9 cellular contexts compared by ENCODE assay signal in the genomic region with DNA sequence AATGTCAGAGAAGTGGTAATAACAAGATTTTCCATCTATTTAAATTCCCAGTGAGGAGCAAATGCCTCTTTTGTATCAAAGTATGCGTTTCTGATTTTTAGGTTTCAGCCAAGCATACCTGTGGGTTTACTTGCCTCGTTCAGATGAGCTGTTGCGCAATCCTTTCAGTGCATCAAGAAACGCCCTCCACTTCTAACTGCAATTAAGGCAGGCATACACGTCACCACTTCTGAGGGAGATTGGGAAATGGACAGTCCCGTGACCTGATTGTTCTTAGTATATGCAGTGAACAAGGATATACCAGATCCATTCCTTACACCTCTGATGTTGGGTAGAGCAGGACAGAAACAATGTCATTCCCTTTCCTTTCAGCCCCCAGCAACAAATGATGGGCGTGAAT.
A peak's percentile ranks its signal among the peaks of the same experiment; 100 is the strongest.
DNase-seq lines count a peak whose midpoint lies in the region; ATAC-seq, FAIRE-seq and TF ChIP-seq lines count a peak whose summit lies in the region.
"Had no signal": no experiment of that assay in that cellular context is flagged by ENCODE, and none has a peak within 500 bp of the region (broad histone marks: within the 10 kb centered on the region; RNA-seq: fewer than 3 reads in every experiment).

No MANE protein-coding gene starts in this region.

- H3K36me3 ChIP-seq in right atrium auricular region = peaks cover 28% of the 10 kb centered on the region

- TF ChIP-seq CTCF in right atrium auricular region (IDR thresholded peaks at IDR 0.05) = no peak

- DNase-seq in Right ventricle myocardium inferior (ENCODE audit: missing footprints) (no peak), right atrium auricular region (ENCODE audit: low spot score) (no peak), SW480 (ENCODE audit: low spot score) (peak; percentile 87), glomerular visceral epithelial cell (ENCODE audit: extremely low spot score) (peak; percentile 28), urothelium cell line (ENCODE audit: low spot score) (peak; percentile 37), G401 (ENCODE audit: low spot score) (no peak), mesenteric fat pad (ENCODE audit: low spot score) (no peak)
- DNase-seq: activated CD4-positive, CD25-positive, alpha-beta regulatory T cell treated with anti-CD3 and anti-CD28 coated beads, Interleukin-2, amount 50 U/mL, for 72 hours had no signal

- no peaks in the 10 kb centered on the region for H3K9me3 ChIP-seq in right atrium auricular region

- peak; percentile 14 for ATAC-seq in Right ventricle myocardium inferior
- ATAC-seq in HG03565 (IDR thresholded peaks at IDR 0.05; ENCODE audit: unreplicated experiment) = no peak

- no peak overlapping the region for H3K4me3 ChIP-seq in right atrium auricular region

- intact Hi-C loops in Right ventricle myocardium inferior (cut with DNase I) = loop anchor here (5.0 kb wide), 1 partner anchor 475 kb away; a partner anchor contains a TSS

- H3K27me3 ChIP-seq in right atrium auricular region = no peaks in the 10 kb centered on the region

- in situ Hi-C loops in G401 (cut with HindIII; ENCODE audit: low sequenced_read_pairs) = no loop called here

- FAIRE-seq in urothelium cell line (lab: Jason Lieb, UNC) = no peak

- H3K27ac ChIP-seq in right atrium auricular region = no peak overlapping the region

- H3K4me1 ChIP-seq in right atrium auricular region = peaks cover 0 to 7% of the 10 kb centered on the region in 2 donors

Comparison
In these comparisons a context has a peak if more than half of its experiments do, and no peak if none do; other contexts are left out.
1. DNase-seq: peak in SW480 (single experiment), glomerular visceral epithelial cell (single experiment) and urothelium cell line (single experiment); none in Right ventricle myocardium inferior (single experiment), right atrium auricular region (single experiment), G401 (single experiment) and mesenteric fat pad (single experiment).